17 cellular contexts compared by ENCODE assay signal in genomic region chr10:79168231-79168630, GRCh38.
"Had no signal": no experiment of that assay in that cellular context is flagged by ENCODE, and none has a peak within 500 bp of the region (broad histone marks: within the 10 kb centered on the region; RNA-seq: fewer than 3 reads in every experiment).

No MANE protein-coding gene starts in this region.

- H3K4me3 Mint-ChIP-seq: activated CD4-positive, alpha-beta T cell treated with anti-CD3 and anti-CD28 coated beads, Interleukin-2, amount 10 ng/mL, durations not matched to agents 24 days and 14 days; activated CD8-positive, alpha-beta T cell treated with anti-CD3 and anti-CD28 coated beads, Interleukin-2, amount 10 ng/mL, durations not matched to agents 7 days and 5 days; activated naive CD8-positive, alpha-beta T cell treated with anti-CD3 and anti-CD28 coated beads, Interleukin-2, amount 10 ng/mL, durations not matched to agents 7 days and 5 days; naive thymus-derived CD8-positive, alpha-beta T cell; stimulated activated naive CD8-positive, alpha-beta T cell treated with anti-CD3 and anti-CD28 coated beads, Interleukin-15, amount 100 ng/mL, for 72 hours had no signal

- H3K4me3 ChIP-seq: dorsolateral prefrontal cortex, gastrocnemius medialis, prostate gland, right lobe of liver, upper lobe of left lung had no signal

- H3K4me1 ChIP-seq: prostate gland had no signal

- H3K27ac Mint-ChIP-seq: activated CD4-positive, alpha-beta T cell treated with anti-CD3 and anti-CD28 coated beads, Interleukin-2, amount 10 ng/mL, durations not matched to agents 24 days and 14 days; activated CD8-positive, alpha-beta T cell treated with anti-CD3 and anti-CD28 coated beads, Interleukin-2, amount 10 ng/mL, durations not matched to agents 7 days and 5 days; activated naive CD8-positive, alpha-beta T cell treated with anti-CD3 and anti-CD28 coated beads, Interleukin-2, amount 10 ng/mL, durations not matched to agents 7 days and 5 days; naive thymus-derived CD8-positive, alpha-beta T cell had no signal

- H3K27ac ChIP-seq: gastrocnemius medialis, prostate gland, right lobe of liver, upper lobe of left lung had no signal

- H3K9me3 ChIP-seq: gastrocnemius medialis, prostate gland, right lobe of liver, upper lobe of left lung had no signal

- DNase-seq: activated CD4-positive, alpha-beta T cell treated with anti-CD3 and anti-CD28 coated beads, Interleukin-2, amount 10 ng/mL, durations not matched to agents 24 days and 14 days; activated CD4-positive, CD25-positive, alpha-beta regulatory T cell; activated CD8-positive, alpha-beta memory T cell treated with anti-CD3 and anti-CD28 coated beads, Interleukin-2, amount 50 U/mL, for 4 hours; activated CD8-positive, alpha-beta T cell treated with anti-CD3 and anti-CD28 coated beads, Interleukin-2, amount 10 ng/mL, durations not matched to agents 7 days and 5 days; activated naive CD8-positive, alpha-beta T cell treated with anti-CD3 and anti-CD28 coated beads, Interleukin-2, amount 10 ng/mL, durations not matched to agents 7 days and 5 days; activated T-cell treated with anti-CD3 and anti-CD28 coated beads, Interleukin-2, amount 50 U/mL, for 48 hours; dorsolateral prefrontal cortex; erythroblast; gastrocnemius medialis; islet precursor cell; mesenchymal stem cell; naive thymus-derived CD8-positive, alpha-beta T cell; right lobe of liver; stimulated activated naive CD8-positive, alpha-beta T cell treated with anti-CD3 and anti-CD28 coated beads, Interleukin-15, amount 100 ng/mL, for 72 hours; T-helper 2 cell; upper lobe of left lung had no signal

- ATAC-seq: activated CD8-positive, alpha-beta T cell treated with anti-CD3 and anti-CD28 coated beads, Interleukin-2, amount 10 ng/mL, durations not matched to agents 7 days and 5 days; gastrocnemius medialis; naive thymus-derived CD8-positive, alpha-beta T cell; right lobe of liver; stimulated activated naive CD8-positive, alpha-beta T cell treated with anti-CD3 and anti-CD28 coated beads, Interleukin-15, amount 100 ng/mL, for 72 hours had no signal

- H3K4me1 Mint-ChIP-seq: activated CD4-positive, alpha-beta T cell treated with anti-CD3 and anti-CD28 coated beads, Interleukin-2, amount 10 ng/mL, durations not matched to agents 24 days and 14 days; stimulated activated naive CD8-positive, alpha-beta T cell treated with anti-CD3 and anti-CD28 coated beads, Interleukin-15, amount 100 ng/mL, for 72 hours had no signal

- H3K27me3 ChIP-seq: dorsolateral prefrontal cortex, gastrocnemius medialis, right lobe of liver, upper lobe of left lung had no signal

- H3K27me3 Mint-ChIP-seq: activated CD4-positive, alpha-beta T cell treated with anti-CD3 and anti-CD28 coated beads, Interleukin-2, amount 10 ng/mL, durations not matched to agents 24 days and 14 days; activated naive CD8-positive, alpha-beta T cell treated with anti-CD3 and anti-CD28 coated beads, Interleukin-2, amount 10 ng/mL, durations not matched to agents 7 days and 5 days; naive thymus-derived CD8-positive, alpha-beta T cell; stimulated activated naive CD8-positive, alpha-beta T cell treated with anti-CD3 and anti-CD28 coated beads, Interleukin-15, amount 100 ng/mL, for 72 hours had no signal

- H3K36me3 ChIP-seq: gastrocnemius medialis, prostate gland had no signal

- H3K36me3 Mint-ChIP-seq: activated naive CD8-positive, alpha-beta T cell treated with anti-CD3 and anti-CD28 coated beads, Interleukin-2, amount 10 ng/mL, durations not matched to agents 7 days and 5 days had no signal

- H3K9me3 Mint-ChIP-seq: activated CD4-positive, alpha-beta T cell treated with anti-CD3 and anti-CD28 coated beads, Interleukin-2, amount 10 ng/mL, durations not matched to agents 24 days and 14 days; activated naive CD8-positive, alpha-beta T cell treated with anti-CD3 and anti-CD28 coated beads, Interleukin-2, amount 10 ng/mL, durations not matched to agents 7 days and 5 days; naive thymus-derived CD8-positive, alpha-beta T cell; stimulated activated naive CD8-positive, alpha-beta T cell treated with anti-CD3 and anti-CD28 coated beads, Interleukin-15, amount 100 ng/mL, for 72 hours had no signal
